In genomic region chr14:77554816-77555599, GRCh38 we compare ENCODE assay signal across 10 cellular contexts. TPM values are rescaled to one million over a fixed set of nuclear protein-coding genes. Genes with fewer than 3 reads are reported as not detected.
DNase-seq lines count a peak whose midpoint lies in the region; ATAC-seq and TF ChIP-seq lines count a peak whose summit lies in the region.
"Had no signal": no experiment of that assay in that cellular context is flagged by ENCODE, and none has a peak within 500 bp of the region (broad histone marks: within the 10 kb centered on the region; RNA-seq: fewer than 3 reads in every experiment).

No MANE protein-coding gene starts in this region.

- no peaks in the 10 kb centered on the region for H3K27me3 Mint-ChIP-seq in CD4-positive, alpha-beta T cell
- H3K27me3 Mint-ChIP-seq in activated T-helper 2 cell treated with anti-CD3 and anti-CD28 coated beads, Interferon-gamma antibody, Interleukin-2, Interleukin-4, amounts not matched to agents 10 μg/mL and 5 μg/mL and 100 μg/mL, durations not matched to agents 14 hours and 24 hours and 36 hours (ENCODE audit: low read depth): no peaks in the 10 kb centered on the region

- intact Hi-C loops in CD4-positive, alpha-beta T cell (cut with DNase I, micrococcal nuclease): loop anchor here (5.0 kb wide), 2 partner anchors 98 to 253 kb away; partner anchors contain the start of genes AHSA1 (in 1 of the 2) and VIPAS39 (in 1 of the 2)
- intact Hi-C loops in activated T-helper 2 cell treated with anti-CD3 and anti-CD28 coated beads, Interferon-gamma antibody, Interleukin-2, Interleukin-4, amounts not matched to agents 10 μg/mL and 5 μg/mL and 100 μg/mL, durations not matched to agents 14 hours and 24 hours and 36 hours (cut with micrococcal nuclease): loop anchor here (10.0 kb wide), 1 partner anchor 250 kb away; no protein-coding TSS in a partner anchor

- TF ChIP-seq CTCF in CD4-positive, alpha-beta T cell (IDR thresholded peaks at IDR 0.05): no peak

- POLR2A ChIA-PET in CD4-positive, alpha-beta T cell (lab: Charles Lee): no interaction called here

- no peak for ATAC-seq in CD4-positive, alpha-beta T cell (ENCODE audit: poor library complexity)
- peak; percentile 13 for ATAC-seq in HG02610 (IDR thresholded peaks at IDR 0.05; ENCODE audit: unreplicated experiment)

- no peak overlapping the region for H3K27ac ChIP-seq in CD4-positive, alpha-beta T cell (ENCODE audit: low read depth, low read length)

- CTCF ChIA-PET in CD4-positive, alpha-beta T cell (lab: Charles Lee): no interaction called here

- H3K27ac Mint-ChIP-seq in CD4-positive, alpha-beta T cell: peak overlapping the region; percentile 15
- H3K27ac Mint-ChIP-seq in activated T-helper 2 cell treated with anti-CD3 and anti-CD28 coated beads, Interferon-gamma antibody, Interleukin-2, Interleukin-4, amounts not matched to agents 10 μg/mL and 5 μg/mL and 100 μg/mL, durations not matched to agents 14 hours and 24 hours and 36 hours: peak overlapping the region; percentile 76

- H3K4me3 Mint-ChIP-seq in CD4-positive, alpha-beta T cell: no peak overlapping the region
- H3K4me3 Mint-ChIP-seq in activated T-helper 2 cell treated with anti-CD3 and anti-CD28 coated beads, Interferon-gamma antibody, Interleukin-2, Interleukin-4, amounts not matched to agents 10 μg/mL and 5 μg/mL and 100 μg/mL, durations not matched to agents 14 hours and 24 hours and 36 hours (ENCODE audit: low read depth): no peak overlapping the region

- H3K9me3 ChIP-seq in CD4-positive, alpha-beta T cell (ENCODE audit: control insufficient read depth, low read length): no peaks in the 10 kb centered on the region
- H3K9me3 ChIP-seq: testis had no signal

- peaks cover 82% of the 10 kb centered on the region for H3K36me3 Mint-ChIP-seq in CD4-positive, alpha-beta T cell (ENCODE audit: low read depth)
- peaks cover 53% of the 10 kb centered on the region for H3K36me3 Mint-ChIP-seq in activated T-helper 2 cell treated with anti-CD3 and anti-CD28 coated beads, Interferon-gamma antibody, Interleukin-2, Interleukin-4, amounts not matched to agents 10 μg/mL and 5 μg/mL and 100 μg/mL, durations not matched to agents 14 hours and 24 hours and 36 hours (ENCODE audit: low read depth)

- H3K27me3 ChIP-seq in CD4-positive, alpha-beta T cell (ENCODE audit: control insufficient read depth, insufficient read depth, low read length): no peaks in the 10 kb centered on the region
- H3K27me3 ChIP-seq: testis had no signal

- H3K4me1 Mint-ChIP-seq in CD4-positive, alpha-beta T cell (ENCODE audit: low read depth): peaks cover 8% of the 10 kb centered on the region
- H3K4me1 Mint-ChIP-seq in activated T-helper 2 cell treated with anti-CD3 and anti-CD28 coated beads, Interferon-gamma antibody, Interleukin-2, Interleukin-4, amounts not matched to agents 10 μg/mL and 5 μg/mL and 100 μg/mL, durations not matched to agents 14 hours and 24 hours and 36 hours (ENCODE audit: low read depth): peaks cover 16% of the 10 kb centered on the region

- DNase-seq in CD4-positive, alpha-beta T cell: no peak
- DNase-seq in activated T-helper 2 cell treated with anti-CD3 and anti-CD28 coated beads, Interferon-gamma antibody, Interleukin-2, Interleukin-4, amounts not matched to agents 10 μg/mL and 5 μg/mL and 100 μg/mL, durations not matched to agents 14 hours and 24 hours and 36 hours (ENCODE audit: low spot score): no peak
- DNase-seq in medulla oblongata (ENCODE audit: extremely low spot score) (peak; percentile 66), NCI-H1048 (lab: John Stamatoyannopoulos, UW) (no peak), NCI-H2227 (lab: John Stamatoyannopoulos, UW; ENCODE audit: unreplicated experiment) (no peak), NCI-H1417 (lab: John Stamatoyannopoulos, UW) (no peak), NCI-H1694 treated with DMSO at 0.1 percent for 48 hours (lab: John Stamatoyannopoulos, UW) (no peak)
- DNase-seq: activated CD4-positive, CD25-positive, alpha-beta regulatory T cell treated with anti-CD3 and anti-CD28 coated beads, Interleukin-2, amount 50 U/mL, for 72 hours; testis had no signal

- H3K9me3 Mint-ChIP-seq in CD4-positive, alpha-beta T cell: no peaks in the 10 kb centered on the region
- no peaks in the 10 kb centered on the region for H3K9me3 Mint-ChIP-seq in activated T-helper 2 cell treated with anti-CD3 and anti-CD28 coated beads, Interferon-gamma antibody, Interleukin-2, Interleukin-4, amounts not matched to agents 10 μg/mL and 5 μg/mL and 100 μg/mL, durations not matched to agents 14 hours and 24 hours and 36 hours

RNA-seq across cellular contexts. Expression of gene ISM2, which starts 56.4 kb away (rescaled TPM):
- total RNA-seq in CD4-positive, alpha-beta T cell: not detected
- total RNA-seq in activated T-helper 2 cell treated with anti-CD3 and anti-CD28 coated beads, Interferon-gamma antibody, Interleukin-2, Interleukin-4, amounts not matched to agents 10 μg/mL and 5 μg/mL and 100 μg/mL, durations not matched to agents 14 hours and 24 hours and 36 hours: 0.11 TPM in 1 of 2 replicates, not detected in the other
